In the genomic region with DNA sequence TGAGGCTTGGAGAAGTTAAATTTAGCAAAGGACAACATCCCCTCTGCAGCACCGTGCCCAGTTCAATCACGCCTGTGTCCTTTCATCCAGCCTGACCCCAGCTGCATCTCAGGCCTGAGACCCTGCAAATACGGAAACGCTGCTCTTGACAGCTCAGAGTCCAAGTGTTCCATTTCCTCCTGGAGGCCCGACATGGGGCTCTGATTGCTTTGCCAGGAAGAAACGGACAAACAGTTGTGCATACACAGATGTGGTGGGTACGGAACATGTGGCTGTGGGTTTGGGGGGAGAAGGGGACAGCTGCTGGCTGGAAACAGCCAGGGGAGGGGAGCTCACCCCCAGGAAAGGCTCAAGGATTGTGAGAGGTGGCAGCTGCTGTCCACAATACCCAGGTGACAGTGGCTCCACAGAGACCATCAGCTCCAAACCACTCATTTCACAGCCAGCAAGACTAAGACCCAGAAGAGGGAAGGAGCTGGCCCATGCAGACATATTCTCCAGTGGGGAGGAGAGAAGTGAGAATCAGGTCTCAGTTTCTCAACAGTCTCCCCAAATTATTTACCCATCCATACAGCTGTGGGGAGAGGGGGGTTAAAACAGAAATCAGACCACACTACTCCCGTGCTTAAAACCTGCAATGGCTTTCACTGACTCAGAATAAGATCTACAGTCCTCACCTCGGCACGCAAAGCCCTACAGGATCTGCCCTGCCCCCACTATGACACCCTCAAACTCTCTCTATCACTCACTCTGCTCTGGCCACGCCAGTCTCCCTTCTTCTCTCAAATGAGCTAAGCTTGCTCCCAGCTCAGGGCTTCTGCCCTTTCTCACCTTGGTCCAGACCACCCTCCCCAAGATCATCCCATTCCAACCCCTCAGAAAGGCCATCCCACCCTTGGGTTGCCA, we compare ENCODE assay signal across 9 cellular contexts.
DNase-seq lines count a peak whose midpoint lies in the region; ATAC-seq, FAIRE-seq and TF ChIP-seq lines count a peak whose summit lies in the region.
"Had no signal": no experiment of that assay in that cellular context is flagged by ENCODE, and none has a peak within 500 bp of the region (broad histone marks: within the 10 kb centered on the region; RNA-seq: fewer than 3 reads in every experiment).

No MANE protein-coding gene starts in this region.

- H3K9me3 Mint-ChIP-seq in activated T-helper 17 cell treated with anti-CD3 and anti-CD28 coated beads, Interleukin-2, amount 50 U/mL, for 72 hours, result no peaks in the 10 kb centered on the region

- WGBS in pancreas, 2 donors, result 64 to 68% methylated on average over 11 of the region's 11 CpGs

- no peak for TF ChIP-seq POLR2A in erythroblast (IDR thresholded peaks at IDR 0.05; ENCODE audit: low read length)

- peak overlapping the region; percentile 80 for H3K4me3 Mint-ChIP-seq in activated T-helper 17 cell treated with anti-CD3 and anti-CD28 coated beads, Interleukin-2, amount 50 U/mL, for 72 hours

- no peaks in the 10 kb centered on the region for H3K27me3 Mint-ChIP-seq in activated T-helper 17 cell treated with anti-CD3 and anti-CD28 coated beads, Interleukin-2, amount 50 U/mL, for 72 hours

- H3K27ac Mint-ChIP-seq in activated T-helper 17 cell treated with anti-CD3 and anti-CD28 coated beads, Interleukin-2, amount 50 U/mL, for 72 hours, result peak overlapping the region; percentile 98

- H3K27me3 ChIP-seq in pancreas, result no peaks in the 10 kb centered on the region

- no peaks in the 10 kb centered on the region for H3K36me3 ChIP-seq in pancreas

- H3K36me3 Mint-ChIP-seq in activated T-helper 17 cell treated with anti-CD3 and anti-CD28 coated beads, Interleukin-2, amount 50 U/mL, for 72 hours (ENCODE audit: low read depth), result peaks cover 97% of the 10 kb centered on the region

- H3K4me1 Mint-ChIP-seq in activated T-helper 17 cell treated with anti-CD3 and anti-CD28 coated beads, Interleukin-2, amount 50 U/mL, for 72 hours, result peaks cover 56% of the 10 kb centered on the region

- ATAC-seq in HG03135 (IDR thresholded peaks at IDR 0.05; ENCODE audit: unreplicated experiment) (peak; percentile 62), pancreas (peak in 3 of 4 donors; percentile 18 to 36 (median 31))
- ATAC-seq in activated T-helper 17 cell treated with anti-CD3 and anti-CD28 coated beads, Interleukin-2, amount 50 U/mL, for 72 hours (replicated peaks), result peak; percentile 92

- H3K9me3 ChIP-seq in pancreas, result no peaks in the 10 kb centered on the region

- no peak for TF ChIP-seq CTCF in pancreas (IDR thresholded peaks at IDR 0.05)

- H3K4me1 ChIP-seq in pancreas, result no peaks in the 10 kb centered on the region

- H3K27ac ChIP-seq in pancreas, result no peak overlapping the region
- H3K27ac ChIP-seq: 22Rv1 had no signal

- intact Hi-C loops in pancreas (cut with DNase I), result no loop called here

- FAIRE-seq in pancreas (lab: Jason Lieb, UNC), result no peak

- DNase-seq in DMS 273 (lab: John Stamatoyannopoulos, UW; ENCODE audit: unreplicated experiment) (peak; percentile 27), DMS 273 treated with DMSO at 0.1 percent for 48 hours (lab: John Stamatoyannopoulos, UW) (no peak), pancreas (no peak), erythroblast (lab: John Stamatoyannopoulos, UW) (no peak), NCI-H187 treated with DMSO at 0.1 percent for 48 hours (lab: John Stamatoyannopoulos, UW) (no peak), NCI-H1436 treated with DMSO at 0.1 percent for 48 hours (lab: John Stamatoyannopoulos, UW) (no peak)

- no peak overlapping the region for H3K4me3 ChIP-seq in pancreas

Comparison
In these comparisons a context has a peak if more than half of its experiments do, and no peak if none do; other contexts are left out.
1. ATAC-seq: peak in every context shown above with its lines; median percentile 92 in activated T-helper 17 cell treated with anti-CD3 and anti-CD28 coated beads, Interleukin-2, amount 50 U/mL, for 72 hours; 62 in HG03135; 31 in pancreas.